In genomic region chr1:15311122-15311822, GRCh38 we compare ENCODE assay signal across 23 cellular contexts.
"Had no signal": no experiment of that assay in that cellular context is flagged by ENCODE, and none has a peak within 500 bp of the region (broad histone marks: within the 10 kb centered on the region; RNA-seq: fewer than 3 reads in every experiment).

No MANE protein-coding gene starts in this region.

- H3K9ac ChIP-seq: KMS-11 had no signal

- H3K27me3 ChIP-seq: SJSA1 had no signal

- DNase-seq: Kasumi-1, MM.1S, NCI-H1092 treated with DMSO at 0.1 percent for 48 hours, NCI-H1436, NCI-H187, NCI-H2029, NCI-H2081 treated with DMSO at 0.1 percent for 48 hours, NCI-H2171, NCI-H226, NCI-H446, NCI-H510A, NCI-H524 treated with DMSO at 0.1 percent for 48 hours, NCI-H69, NCI-H774, Right ventricle myocardium superior, RPMI8226, SIG-M5 had no signal

- H3K4me3 ChIP-seq: SJSA1, SK-N-MC had no signal

- FAIRE-seq: HTR-8/SVneo, RCC 7860 had no signal

- H3K4me2 ChIP-seq: KMS-11 had no signal

- H3K36me3 ChIP-seq: SJSA1 had no signal

- H3K27ac ChIP-seq: HL-60, KMS-11, SJSA1, SK-N-MC had no signal
